In genomic region chr1:42379794-42380616, GRCh38 we compare ENCODE assay signal across 8 cellular contexts. TPM values are rescaled to one million over a fixed set of nuclear protein-coding genes. Genes with fewer than 3 reads are reported as not detected.
DNase-seq lines count a peak whose midpoint lies in the region; ATAC-seq and TF ChIP-seq lines count a peak whose summit lies in the region.

No MANE protein-coding gene starts in this region.

- H3K4me1 Mint-ChIP-seq in activated T-helper 1 cell treated with anti-CD3 and anti-CD28 coated beads, Interleukin-12 subunit alpha, Interleukin-12 subunit beta, Interleukin-2, Interleukin-4 antibody, amounts not matched to agents 30 ng/mL and 10 ng/mL and 1 ng/mL, durations not matched to agents 14 hours and 24 hours and 36 hours (ENCODE audit: low read depth), result peaks cover 18% of the 10 kb centered on the region

- H3K9me3 Mint-ChIP-seq in activated T-helper 1 cell treated with anti-CD3 and anti-CD28 coated beads, Interleukin-12 subunit alpha, Interleukin-12 subunit beta, Interleukin-2, Interleukin-4 antibody, amounts not matched to agents 30 ng/mL and 10 ng/mL and 1 ng/mL, durations not matched to agents 14 hours and 24 hours and 36 hours, result no peaks in the 10 kb centered on the region

- H3K9ac ChIP-seq in KMS-11, result no peak overlapping the region
- H3K9ac ChIP-seq in parathyroid adenoma, result no peak overlapping the region

- 1 to 6% (median 1%) methylated on average over 9 to 41 of the region's 41 CpGs for WGBS in heart left ventricle, 4 donors

- intact Hi-C loops in activated T-helper 1 cell treated with anti-CD3 and anti-CD28 coated beads, Interleukin-12 subunit alpha, Interleukin-12 subunit beta, Interleukin-2, Interleukin-4 antibody, amounts not matched to agents 30 ng/mL and 10 ng/mL and 1 ng/mL, durations not matched to agents 14 hours and 24 hours and 36 hours (cut with micrococcal nuclease), result loop anchor here (1.0 to 2.0 kb wide), 3 partner anchors 45 to 83 kb away; partner anchors contain the start of genes CCDC30, FOXJ3, PPCS and ZMYND12
- intact Hi-C loops in heart left ventricle (cut with DNase I), result no loop called here

- peaks cover 5% of the 10 kb centered on the region for H3K4me1 ChIP-seq in KMS-11 (ENCODE audit: low read depth, poor library complexity, severe bottlenecking)
- peaks cover 0 to 12% (median 9%) of the 10 kb centered on the region in 12 donors for H3K4me1 ChIP-seq in heart left ventricle
- H3K4me1 ChIP-seq in parathyroid adenoma, result peaks cover 2% of the 10 kb centered on the region

- H4K20me1 ChIP-seq in KMS-11 (ENCODE audit: insufficient read depth), result no peaks in the 10 kb centered on the region

- H3K4me2 ChIP-seq in KMS-11, result peak overlapping the region; percentile 36; the same call in 1 of the 2 replicates
- H3K4me2 ChIP-seq in parathyroid adenoma (ENCODE audit: low read length), result peak overlapping the region; percentile 80

- H3K4me3 ChIP-seq in KMS-11 (IDR thresholded peaks at IDR 0.05; ENCODE audit: insufficient read depth, low read depth, low read length), result no peak overlapping the region
- H3K4me3 ChIP-seq in heart left ventricle, result peak overlapping the region; percentile 38 to 79 (median 66)
- peak overlapping the region; percentile 55 for H3K4me3 ChIP-seq in parathyroid adenoma (ENCODE audit: low read depth, low read length)

- no peak for TF ChIP-seq POLR2A in heart left ventricle (IDR thresholded peaks at IDR 0.05)

- H3K36me3 Mint-ChIP-seq in activated T-helper 1 cell treated with anti-CD3 and anti-CD28 coated beads, Interleukin-12 subunit alpha, Interleukin-12 subunit beta, Interleukin-2, Interleukin-4 antibody, amounts not matched to agents 30 ng/mL and 10 ng/mL and 1 ng/mL, durations not matched to agents 14 hours and 24 hours and 36 hours (ENCODE audit: low read depth), result no peaks in the 10 kb centered on the region

- ATAC-seq in GM21619 (IDR thresholded peaks at IDR 0.05; ENCODE audit: unreplicated experiment) (peak; percentile 42), heart left ventricle (peak in 3 of 4 donors; percentile 64 to 81 (median 77))

- H3K79me2 ChIP-seq in KMS-11 (ENCODE audit: insufficient read depth, low read depth) (no peaks in the 10 kb centered on the region), parathyroid adenoma (no peaks in the 10 kb centered on the region)

- peaks cover 25% of the 10 kb centered on the region for H3K27me3 Mint-ChIP-seq in activated T-helper 1 cell treated with anti-CD3 and anti-CD28 coated beads, Interleukin-12 subunit alpha, Interleukin-12 subunit beta, Interleukin-2, Interleukin-4 antibody, amounts not matched to agents 30 ng/mL and 10 ng/mL and 1 ng/mL, durations not matched to agents 14 hours and 24 hours and 36 hours (ENCODE audit: insufficient read depth)

- H3K27ac ChIP-seq in KMS-11, result no peak overlapping the region
- H3K27ac ChIP-seq in heart left ventricle, result peak overlapping the region in 4 of 12 donors; percentile 25 to 66 (median 64)
- no peak overlapping the region for H3K27ac ChIP-seq in parathyroid adenoma

- TF ChIP-seq CTCF in KMS-11 (conservative IDR thresholded peaks at IDR 0.05; ENCODE audit: low read depth, low read length) (no peak), heart left ventricle (IDR thresholded peaks at IDR 0.05) (no peak), parathyroid adenoma (IDR thresholded peaks at IDR 0.05) (no peak)

- H3K36me3 ChIP-seq in KMS-11 (ENCODE audit: insufficient read depth) (no peaks in the 10 kb centered on the region), heart left ventricle (no peaks in the 10 kb centered on the region), parathyroid adenoma (ENCODE audit: control insufficient read depth, insufficient read depth, low read length) (no peaks in the 10 kb centered on the region)

- H3K27me3 ChIP-seq in KMS-11 (ENCODE audit: insufficient read depth, low read depth) (0 out of 2 replicates have a peak, but pooled peaks cover 6% of the 10 kb centered on the region), heart left ventricle (peaks cover 0 to 28% (median 0%) of the 10 kb centered on the region in 9 donors), parathyroid adenoma (ENCODE audit: control insufficient read depth, insufficient read depth, low read length) (no peaks in the 10 kb centered on the region)

- peak overlapping the region; percentile 76 for H2AFZ ChIP-seq in KMS-11 (ENCODE audit: low read depth)
- H2AFZ ChIP-seq in parathyroid adenoma, result peak overlapping the region; percentile 50

- no peak overlapping the region for H3K27ac Mint-ChIP-seq in activated T-helper 1 cell treated with anti-CD3 and anti-CD28 coated beads, Interleukin-12 subunit alpha, Interleukin-12 subunit beta, Interleukin-2, Interleukin-4 antibody, amounts not matched to agents 30 ng/mL and 10 ng/mL and 1 ng/mL, durations not matched to agents 14 hours and 24 hours and 36 hours

- H3K4me3 Mint-ChIP-seq in activated T-helper 1 cell treated with anti-CD3 and anti-CD28 coated beads, Interleukin-12 subunit alpha, Interleukin-12 subunit beta, Interleukin-2, Interleukin-4 antibody, amounts not matched to agents 30 ng/mL and 10 ng/mL and 1 ng/mL, durations not matched to agents 14 hours and 24 hours and 36 hours, result peak overlapping the region; percentile 85

- peak; percentile 70 for DNase-seq in NCI-H345 (lab: John Stamatoyannopoulos, UW)
- no peak for DNase-seq in NCI-H345 treated with DMSO at 0.1 percent for 48 hours (lab: John Stamatoyannopoulos, UW; ENCODE audit: unreplicated experiment)
- DNase-seq in activated T-helper 1 cell treated with anti-CD3 and anti-CD28 coated beads, Interleukin-12 subunit alpha, Interleukin-12 subunit beta, Interleukin-2, Interleukin-4 antibody, amounts not matched to agents 30 ng/mL and 10 ng/mL and 1 ng/mL, durations not matched to agents 14 hours and 24 hours and 36 hours (ENCODE audit: low spot score), result no peak
- DNase-seq in heart left ventricle, result peak in 1 of 5 donors; percentile 31
- no peak for DNase-seq in KG1 (lab: John Stamatoyannopoulos, UW)

- H3K9me3 ChIP-seq in heart left ventricle, result no peaks in the 10 kb centered on the region
- H3K9me3 ChIP-seq in parathyroid adenoma (ENCODE audit: control insufficient read depth, low read length), result no peaks in the 10 kb centered on the region

RNA-seq across cellular contexts. Expression of gene RIMKLA, which starts 0.6 kb away (rescaled TPM):
- 3.3 and 4.8 TPM in 2 replicates for total RNA-seq in activated T-helper 1 cell treated with anti-CD3 and anti-CD28 coated beads, Interleukin-12 subunit alpha, Interleukin-12 subunit beta, Interleukin-2, Interleukin-4 antibody, amounts not matched to agents 30 ng/mL and 10 ng/mL and 1 ng/mL, durations not matched to agents 14 hours and 24 hours and 36 hours
- total RNA-seq in heart left ventricle, result 10 to 100 TPM in 3 of 9 donors, 1 to 10 TPM in 6; 6.2 to 15.3 (median 9.4) TPM
- polyA plus RNA-seq in heart left ventricle, result 1 to 10 TPM; 2.3 to 3.4 TPM

RNA-seq across cellular contexts. Expression of gene FOXJ3, which starts 45.0 kb away (rescaled TPM):
- 50.1 and 51.6 TPM in 2 replicates for total RNA-seq in activated T-helper 1 cell treated with anti-CD3 and anti-CD28 coated beads, Interleukin-12 subunit alpha, Interleukin-12 subunit beta, Interleukin-2, Interleukin-4 antibody, amounts not matched to agents 30 ng/mL and 10 ng/mL and 1 ng/mL, durations not matched to agents 14 hours and 24 hours and 36 hours
- 10 to 100 TPM; 33.4 to 48.8 (median 42.3) TPM for total RNA-seq in heart left ventricle
- 10 to 100 TPM; 10.8 to 19.2 TPM for polyA plus RNA-seq in heart left ventricle
